ENCODE assay signal across 7 cellular contexts in the genomic region with DNA sequence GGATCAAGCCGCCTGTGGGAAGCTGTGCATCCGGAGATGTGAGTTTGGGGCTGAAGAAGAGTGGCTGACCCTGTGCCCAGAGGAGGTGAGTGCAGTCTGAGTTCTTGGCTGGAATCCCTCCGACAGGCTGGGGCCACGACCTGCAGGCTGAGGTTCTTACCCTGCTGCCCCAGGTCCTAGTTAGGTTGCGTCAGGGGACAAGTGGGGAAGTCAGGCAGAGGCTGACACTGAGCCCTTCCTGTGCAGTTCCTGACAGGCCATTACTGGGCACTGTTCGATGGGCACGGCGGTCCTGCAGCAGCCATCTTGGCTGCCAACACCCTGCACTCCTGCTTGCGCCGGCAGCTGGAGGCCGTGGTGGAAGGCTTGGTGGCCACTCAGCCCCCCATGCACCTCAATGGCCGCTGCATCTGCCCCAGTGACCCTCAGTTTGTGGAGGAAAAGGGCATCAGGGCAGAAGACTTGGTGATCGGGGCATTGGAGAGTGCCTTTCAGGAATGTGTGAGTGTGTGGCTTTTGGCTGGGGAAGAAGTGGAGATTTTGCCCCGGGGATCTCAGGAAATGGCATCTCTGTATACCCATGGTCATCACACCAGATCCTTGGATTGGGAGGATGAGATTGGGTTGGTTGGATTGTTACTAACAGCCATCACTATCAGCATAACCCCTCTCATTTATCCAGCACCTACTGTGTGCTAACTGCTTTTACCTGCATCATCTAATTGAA. TPM values are rescaled to one million over a fixed set of nuclear protein-coding genes. Genes with fewer than 3 reads are reported as not detected.
DNase-seq lines count a peak whose midpoint lies in the region; ATAC-seq and TF ChIP-seq lines count a peak whose summit lies in the region.

No MANE protein-coding gene starts in this region.

- H3K18ac ChIP-seq in mesendoderm (ENCODE audit: low read length): no peak overlapping the region

- no peaks in the 10 kb centered on the region for H3K79me1 ChIP-seq in mesendoderm (ENCODE audit: low read length)

- H3K9me3 Mint-ChIP-seq in HFFc6 (no peaks in the 10 kb centered on the region), immature natural killer cell (no peaks in the 10 kb centered on the region)
- H3K9me3 Mint-ChIP-seq in activated T-cell treated with anti-CD3 and anti-CD28 coated beads, Interleukin-2, amount 50 U/mL, for 4 hours: no peaks in the 10 kb centered on the region

- no peak for TF ChIP-seq CTCF in HFFc6 (IDR thresholded peaks at IDR 0.05)

- peak overlapping the region in 1 of 2 donors; percentile 71 for H3K9ac ChIP-seq in stomach smooth muscle (ENCODE audit: low read length in 2 of 2)
- no peak overlapping the region for H3K9ac ChIP-seq in mesendoderm (ENCODE audit: low read length)

- no peak overlapping the region for H3K23ac ChIP-seq in mesendoderm (ENCODE audit: low read length)

- no peak for DNase-seq in HFFc6
- no peak for DNase-seq in activated T-cell treated with anti-CD3 and anti-CD28 coated beads, Interleukin-2, amount 50 U/mL, for 4 hours
- no peak for DNase-seq in immature natural killer cell
- no peak for DNase-seq in stimulated activated CD4-positive, alpha-beta T cell treated with anti-CD3 and anti-CD28 coated beads, Interleukin-4, amount 100 ng/mL, for 1 hour
- no peak for DNase-seq in mesendoderm
- no peak for DNase-seq in activated gamma-delta T cell (lab: John Stamatoyannopoulos, UW)

- H2AK5ac ChIP-seq in mesendoderm (ENCODE audit: low read length): no peak overlapping the region

- H3K36me3 Mint-ChIP-seq in HFFc6 (ENCODE audit: low read depth): peaks cover 10% of the 10 kb centered on the region; the same call in 1 of the 2 replicates
- H3K36me3 Mint-ChIP-seq in activated T-cell treated with anti-CD3 and anti-CD28 coated beads, Interleukin-2, amount 50 U/mL, for 4 hours (ENCODE audit: insufficient read depth): peaks cover 32% of the 10 kb centered on the region
- peaks cover 4 to 21% (median 5%) of the 10 kb centered on the region in 3 donors for H3K36me3 Mint-ChIP-seq in immature natural killer cell

- no peak overlapping the region for H4K8ac ChIP-seq in mesendoderm (ENCODE audit: low read depth, low read length)

- H3K4me3 ChIP-seq in stomach smooth muscle (ENCODE audit: low read length in 2 of 2) (peak overlapping the region in 1 of 2 donors; percentile 87), mesendoderm (ENCODE audit: low read length) (no peak overlapping the region)

- peak in 1 of 2 donors; percentile 10 for ATAC-seq in activated T-cell treated with anti-CD3 and anti-CD28 coated beads, Interleukin-2, amount 50 U/mL, for 4 hours

- H3K27ac Mint-ChIP-seq in HFFc6 (peak overlapping the region; percentile 74), immature natural killer cell (peak overlapping the region; percentile 92 to 97 (median 94))

- H3K27me3 Mint-ChIP-seq in HFFc6 (ENCODE audit: insufficient read depth) (peaks cover 6% of the 10 kb centered on the region), immature natural killer cell (ENCODE audit: low read depth in 3 of 3) (peaks cover 2 to 8% (median 6%) of the 10 kb centered on the region in 3 donors)
- H3K27me3 Mint-ChIP-seq in activated T-cell treated with anti-CD3 and anti-CD28 coated beads, Interleukin-2, amount 50 U/mL, for 4 hours (ENCODE audit: low read depth): no peaks in the 10 kb centered on the region

- H3K56ac ChIP-seq in mesendoderm (ENCODE audit: low read length): no peak overlapping the region

- WGBS in mesendoderm (ENCODE audit: extremely low coverage, insufficient coverage, low lambda C conversion rate): no CpG with 5 or more reads among the region's 14 CpGs

- H2BK5ac ChIP-seq in mesendoderm (ENCODE audit: low read length): no peak overlapping the region

- H3K27me3 ChIP-seq in stomach smooth muscle (ENCODE audit: control insufficient read depth in 1 of 2, insufficient read depth in 2 of 2, low read length in 2 of 2) (no peaks in the 10 kb centered on the region), mesendoderm (ENCODE audit: insufficient read depth, low read length, poor library complexity) (no peaks in the 10 kb centered on the region)

- H3K4ac ChIP-seq in mesendoderm (ENCODE audit: low read depth, low read length): no peak overlapping the region

- H3K79me2 ChIP-seq in mesendoderm (ENCODE audit: control insufficient read depth, insufficient read depth, low read length): no peaks in the 10 kb centered on the region

- peak overlapping the region; percentile 85 for H3K4me3 Mint-ChIP-seq in HFFc6
- peak overlapping the region; percentile 88 for H3K4me3 Mint-ChIP-seq in activated T-cell treated with anti-CD3 and anti-CD28 coated beads, Interleukin-2, amount 50 U/mL, for 4 hours
- peak overlapping the region; percentile 76 to 86 (median 84) for H3K4me3 Mint-ChIP-seq in immature natural killer cell

- H3K4me1 Mint-ChIP-seq in HFFc6 (ENCODE audit: low read depth) (peaks cover 35% of the 10 kb centered on the region), immature natural killer cell (peaks cover 62 to 75% of the 10 kb centered on the region in 2 donors)
- H3K4me1 Mint-ChIP-seq in activated T-cell treated with anti-CD3 and anti-CD28 coated beads, Interleukin-2, amount 50 U/mL, for 4 hours (ENCODE audit: low read depth): peaks cover 72% of the 10 kb centered on the region

- H3K4me1 ChIP-seq in stomach smooth muscle (ENCODE audit: control insufficient read depth, insufficient read depth, low read length): peaks cover 25% of the 10 kb centered on the region
- H3K4me1 ChIP-seq in mesendoderm (ENCODE audit: control insufficient read depth, low read depth, low read length): peaks cover 2% of the 10 kb centered on the region

- H3K4me2 ChIP-seq in mesendoderm (ENCODE audit: low read length): no peak overlapping the region

- H3K36me3 ChIP-seq in stomach smooth muscle (ENCODE audit: control insufficient read depth in 2 of 2, insufficient read depth in 2 of 2, low read length in 2 of 2) (peaks cover 5 to 19% of the 10 kb centered on the region in 2 donors), mesendoderm (ENCODE audit: control insufficient read depth, insufficient read depth, low read length) (no peaks in the 10 kb centered on the region)

- no peak overlapping the region for H4K5ac ChIP-seq in mesendoderm (ENCODE audit: low read length)

- no peak overlapping the region for H2BK120ac ChIP-seq in mesendoderm (ENCODE audit: low read depth, low read length)

- H2BK15ac ChIP-seq in mesendoderm (replicated peaks; ENCODE audit: low read depth): no peak overlapping the region

- peak overlapping the region; percentile 76 for H3K27ac ChIP-seq in stomach smooth muscle (ENCODE audit: low read length)
- no peak overlapping the region for H3K27ac ChIP-seq in mesendoderm (ENCODE audit: low read depth, low read length)

- no peaks in the 10 kb centered on the region for H3K9me3 ChIP-seq in stomach smooth muscle (ENCODE audit: control insufficient read depth in 2 of 2, low read length in 2 of 2)

RNA-seq across cellular contexts. Expression of a gene that starts 1.3 kb away (rescaled TPM):
- total RNA-seq in HFFc6 (2021; fragmentation: NEBNext Ultra II Directional; extraction: Animal tissue kit (Norgen Biotek cat#: 25700)): 10 to 100 TPM; 20.8 to 23.4 (median 20.9) TPM
- 10 to 100 TPM; 26.6 to 40.0 (median 39.7) TPM for total RNA-seq in activated T-cell treated with anti-CD3 and anti-CD28 coated beads, Interleukin-2, amount 50 U/mL, for 4 hours
- polyA plus RNA-seq in immature natural killer cell: 10 to 100 TPM; 57.1 to 83.6 (median 66.8) TPM
- 2.1 TPM for polyA plus RNA-seq in mesendoderm (2013, experiment 1 of 2)
- polyA plus RNA-seq in mesendoderm (2013, experiment 2 of 2): 1.8 TPM

RNA-seq across cellular contexts. Expression of a gene that starts 7.9 kb away (rescaled TPM):
- total RNA-seq in HFFc6 (2021; fragmentation: NEBNext Ultra II Directional; extraction: Animal tissue kit (Norgen Biotek cat#: 25700)): 10 to 100 TPM; 73.9 to 83.0 (median 80.7) TPM
- 10 to 100 TPM; 69.7 to 76.5 (median 72.8) TPM for total RNA-seq in activated T-cell treated with anti-CD3 and anti-CD28 coated beads, Interleukin-2, amount 50 U/mL, for 4 hours
- polyA plus RNA-seq in immature natural killer cell: 100 to 1,000 TPM in 2 of 3 donors, 10 to 100 TPM in 1; 96.4 to 159 (median 143) TPM
- polyA plus RNA-seq in mesendoderm (2013, experiment 1 of 2): 29.5 TPM
- polyA plus RNA-seq in mesendoderm (2013, experiment 2 of 2): 29.7 TPM

RNA-seq across cellular contexts. Expression of a gene that starts 21.4 kb away (rescaled TPM):
- not detected for total RNA-seq in HFFc6 (2021; fragmentation: NEBNext Ultra II Directional; extraction: Animal tissue kit (Norgen Biotek cat#: 25700))
- under 1 TPM in 1 of 3 donors, not detected in 2; 0.18 TPM for total RNA-seq in activated T-cell treated with anti-CD3 and anti-CD28 coated beads, Interleukin-2, amount 50 U/mL, for 4 hours
- not detected for polyA plus RNA-seq in immature natural killer cell
- polyA plus RNA-seq in mesendoderm (2013, experiment 1 of 2): not detected
- 0.01 TPM for polyA plus RNA-seq in mesendoderm (2013, experiment 2 of 2)

RNA-seq across cellular contexts. Expression of a gene that starts 31.6 kb away (rescaled TPM):
- 10 to 100 TPM; 55.2 to 62.0 (median 58.6) TPM for total RNA-seq in HFFc6 (2021; fragmentation: NEBNext Ultra II Directional; extraction: Animal tissue kit (Norgen Biotek cat#: 25700))
- 100 to 1,000 TPM; 107 to 119 (median 115) TPM for total RNA-seq in activated T-cell treated with anti-CD3 and anti-CD28 coated beads, Interleukin-2, amount 50 U/mL, for 4 hours
- polyA plus RNA-seq in immature natural killer cell: 10 to 100 TPM; 76.9 to 99.5 (median 81.5) TPM
- 39.2 TPM for polyA plus RNA-seq in mesendoderm (2013, experiment 1 of 2)
- polyA plus RNA-seq in mesendoderm (2013, experiment 2 of 2): 38.6 TPM

RNA-seq across cellular contexts. Expression of a gene that starts 40.7 kb away (rescaled TPM):
- 1 to 10 TPM; 7.0 to 9.9 (median 8.7) TPM for total RNA-seq in HFFc6 (2021; fragmentation: NEBNext Ultra II Directional; extraction: Animal tissue kit (Norgen Biotek cat#: 25700))
- 10 to 100 TPM; 13.0 to 15.5 (median 13.3) TPM for total RNA-seq in activated T-cell treated with anti-CD3 and anti-CD28 coated beads, Interleukin-2, amount 50 U/mL, for 4 hours
- polyA plus RNA-seq in immature natural killer cell: 10 to 100 TPM in 2 of 3 donors, 1 to 10 TPM in 1; 8.2 to 14.5 (median 12.1) TPM
- 3.5 TPM for polyA plus RNA-seq in mesendoderm (2013, experiment 1 of 2)
- polyA plus RNA-seq in mesendoderm (2013, experiment 2 of 2): 3.3 TPM
